14 cellular contexts compared by ENCODE assay signal in the genomic region with DNA sequence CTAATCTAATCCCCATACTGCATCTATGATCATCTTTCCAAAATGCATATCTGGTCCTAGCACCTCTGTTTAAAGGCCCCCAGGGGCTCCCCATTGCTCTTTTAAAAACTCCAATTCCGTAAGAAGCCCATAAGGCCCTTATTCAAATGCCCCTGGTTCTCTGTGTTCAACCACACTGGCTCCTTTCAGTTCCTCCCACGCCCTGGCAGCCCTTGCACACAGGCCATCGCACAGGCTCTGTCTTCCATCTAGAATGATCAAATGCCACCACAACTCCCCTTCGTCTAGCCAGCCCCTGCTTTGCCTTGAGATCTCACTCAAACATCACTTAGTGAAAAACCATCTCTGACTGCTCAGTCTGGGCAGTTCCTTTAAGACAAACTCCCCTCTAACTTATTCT.
DNase-seq lines count a peak whose midpoint lies in the region; ATAC-seq and TF ChIP-seq lines count a peak whose summit lies in the region.
"Had no signal": no experiment of that assay in that cellular context is flagged by ENCODE, and none has a peak within 500 bp of the region (broad histone marks: within the 10 kb centered on the region; RNA-seq: fewer than 3 reads in every experiment).

No MANE protein-coding gene starts in this region.

- H3K27me3 ChIP-seq in sigmoid colon (no peaks in the 10 kb centered on the region), WERI-Rb-1 (ENCODE audit: insufficient read depth, low read depth, severe bottlenecking) (no peaks in the 10 kb centered on the region)
- H3K27me3 ChIP-seq: dorsolateral prefrontal cortex had no signal

- H3K4me3 ChIP-seq in NB4 (ENCODE audit: low read depth, low read length): no peak overlapping the region
- H3K4me3 ChIP-seq in sigmoid colon: no peak overlapping the region
- H3K4me3 ChIP-seq in WERI-Rb-1 (ENCODE audit: low read depth, low read length): no peak overlapping the region
- H3K4me3 ChIP-seq: dorsolateral prefrontal cortex, K562 had no signal

- H3K4me1 ChIP-seq in sigmoid colon: peaks cover 0 to 35% (median 18%) of the 10 kb centered on the region in 4 donors

- WGBS in sigmoid colon, 2 donors: 71 to 76% methylated on average over 4 of the region's 4 CpGs

- DNase-seq in NB4 (ENCODE audit: low read depth): peak; percentile 33
- no peak for DNase-seq in sigmoid colon
- no peak for DNase-seq in KBM-7
- no peak for DNase-seq in stimulated activated naive CD4-positive, alpha-beta T cell treated with Interleukin-2 at 50 U/mL for 16 hours (lab: John Stamatoyannopoulos, UW)
- DNase-seq in WERI-Rb-1: no peak
- DNase-seq: CD4-positive, alpha-beta T cell; dorsolateral prefrontal cortex; NCI-H526 treated with DMSO at 0.1 percent for 48 hours; substantia nigra; T-helper 17 cell had no signal

- H3K36me3 ChIP-seq in sigmoid colon (no peaks in the 10 kb centered on the region), WERI-Rb-1 (no peaks in the 10 kb centered on the region)

- in situ Hi-C loops in KBM-7 (cut with MboI; ENCODE audit: low pct_unique_long_range_greater_than_20kb, low sequenced_read_pairs): no loop called here

- TF ChIP-seq CTCF in NB4 (IDR thresholded peaks at IDR 0.05; ENCODE audit: low read depth, low read length): no peak
- TF ChIP-seq CTCF in sigmoid colon (IDR thresholded peaks at IDR 0.05): no peak
- TF ChIP-seq CTCF in WERI-Rb-1 (IDR thresholded peaks at IDR 0.05; ENCODE audit: low read depth, low read length): no peak

- H3K9me3 ChIP-seq in sigmoid colon: no peaks in the 10 kb centered on the region
- H3K9me3 ChIP-seq in WERI-Rb-1 (ENCODE audit: severe bottlenecking): no peaks in the 10 kb centered on the region

- H3K27ac ChIP-seq in sigmoid colon: peak overlapping the region in 2 of 4 donors; percentile 79 to 83
- H3K27ac ChIP-seq in WERI-Rb-1: no peak overlapping the region
- H3K27ac ChIP-seq: dorsolateral prefrontal cortex had no signal

- TF ChIP-seq EP300 in sigmoid colon (IDR thresholded peaks at IDR 0.05): no peak

- TF ChIP-seq POLR2A in NB4 (IDR thresholded peaks at IDR 0.05; ENCODE audit: extremely low read depth, insufficient read length) (no peak), sigmoid colon (IDR thresholded peaks at IDR 0.05) (no peak)

- peak; percentile 90 for ATAC-seq in GM18498 (IDR thresholded peaks at IDR 0.05; ENCODE audit: unreplicated experiment)
- peak; percentile 81 for ATAC-seq in GM19395 (IDR thresholded peaks at IDR 0.05; ENCODE audit: unreplicated experiment)
- peak; percentile 65 for ATAC-seq in HG02938 (IDR thresholded peaks at IDR 0.05; ENCODE audit: unreplicated experiment)
- ATAC-seq: K562, T-helper 17 cell had no signal

- intact Hi-C loops in sigmoid colon (cut with DNase I): loop anchor here (5.0 kb wide), 1 partner anchor 920 kb away; no protein-coding TSS in a partner anchor
